In the genomic region with DNA sequence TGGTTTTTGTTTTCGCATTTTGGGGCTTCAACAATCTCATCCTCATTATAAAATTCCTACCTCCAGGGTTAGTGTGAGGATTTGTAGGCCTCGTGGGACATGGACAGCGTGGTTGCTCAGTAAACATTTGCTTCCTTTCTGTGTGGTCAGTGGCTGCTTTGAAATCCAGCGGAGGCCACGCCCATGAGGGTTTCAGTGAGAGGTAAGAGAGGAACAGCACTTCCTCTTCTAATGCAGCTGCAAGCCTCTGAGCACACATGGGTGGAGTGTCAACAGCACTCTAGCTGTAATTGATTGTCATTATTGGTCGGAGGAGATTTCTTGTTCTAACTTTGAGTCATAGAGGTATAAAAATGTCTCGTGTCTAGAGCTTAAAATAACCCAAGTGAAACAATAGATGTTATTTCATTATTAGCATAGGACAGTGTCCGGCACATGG, we compare ENCODE assay signal across 8 cellular contexts. TPM values are rescaled to one million over a fixed set of nuclear protein-coding genes. Genes with fewer than 3 reads are reported as not detected.
DNase-seq lines count a peak whose midpoint lies in the region; ATAC-seq and TF ChIP-seq lines count a peak whose summit lies in the region.

No MANE protein-coding gene starts in this region.

- intact Hi-C loops in activated B cell treated with CpG ODN at 0.5 μM for 24 hours (cut with micrococcal nuclease), result loop anchor here (1.0 kb wide), 3 partner anchors 69 to 1234 kb away; a partner anchor contains a TSS

- no peaks in the 10 kb centered on the region for H3K9me3 Mint-ChIP-seq in activated B cell treated with CpG ODN at 0.5 μM for 24 hours
- H3K9me3 Mint-ChIP-seq in immature natural killer cell, result no peaks in the 10 kb centered on the region

- H3K4me3 Mint-ChIP-seq in activated B cell treated with CpG ODN at 0.5 μM for 24 hours (peak overlapping the region; percentile 35), immature natural killer cell (peak overlapping the region; percentile 41 to 66 (median 63))

- H3K27ac Mint-ChIP-seq in activated B cell treated with CpG ODN at 0.5 μM for 24 hours (peak overlapping the region; percentile 79), immature natural killer cell (peak overlapping the region; percentile 36 to 77 (median 56))

- no peaks in the 10 kb centered on the region for H3K27me3 Mint-ChIP-seq in activated B cell treated with CpG ODN at 0.5 μM for 24 hours
- H3K27me3 Mint-ChIP-seq in immature natural killer cell (ENCODE audit: low read depth in 3 of 3), result peaks cover 0 to 2% (median 0%) of the 10 kb centered on the region in 3 donors

- H3K4me1 Mint-ChIP-seq in activated B cell treated with CpG ODN at 0.5 μM for 24 hours (peaks cover 57% of the 10 kb centered on the region), immature natural killer cell (peaks cover 44 to 56% of the 10 kb centered on the region in 2 donors)

- CTCF ChIA-PET in activated B cell treated with CpG ODN at 0.5 μM for 24 hours (lab: Charles Lee), result interaction anchor here (0.7 to 1.5 kb wide), 5 partner anchors 10 to 174 kb away, joined by 3 to 5 read pairs (median 3); no protein-coding TSS in a partner anchor

- no peak for TF ChIP-seq CTCF in activated B cell treated with CpG ODN at 0.5 μM for 24 hours (IDR thresholded peaks at IDR 0.05)

- DNase-seq in AG20443 (ENCODE audit: low spot score) (peak; percentile 47), NCI-H1417 treated with DMSO at 0.1 percent for 48 hours (lab: John Stamatoyannopoulos, UW) (peak; percentile 71), activated B cell treated with CpG ODN at 0.5 μM for 24 hours (peak; percentile 58), immature natural killer cell (peak; percentile 47 to 53 (median 53)), ureter (ENCODE audit: low spot score) (peak; percentile 79), NCI-H524 treated with DMSO at 0.1 percent for 48 hours (lab: John Stamatoyannopoulos, UW) (no peak)

- H3K36me3 Mint-ChIP-seq in activated B cell treated with CpG ODN at 0.5 μM for 24 hours (ENCODE audit: low read depth) (no peaks in the 10 kb centered on the region), immature natural killer cell (no peaks in the 10 kb centered on the region)

- ATAC-seq in GM18858 (IDR thresholded peaks at IDR 0.05; ENCODE audit: unreplicated experiment) (peak; percentile 99), HG02938 (IDR thresholded peaks at IDR 0.05; ENCODE audit: unreplicated experiment) (peak; percentile 98), activated B cell treated with CpG ODN at 0.5 μM for 24 hours (ENCODE audit: low read depth) (peak; percentile 98)

- POLR2A ChIA-PET in activated B cell treated with CpG ODN at 0.5 μM for 24 hours (lab: Charles Lee), result interaction anchor here (0.7 kb wide), 1 partner anchor 36 kb away, joined by 7 read pairs; no protein-coding TSS in a partner anchor

RNA-seq across cellular contexts. Expression of a gene that starts 6.0 kb away (rescaled TPM):
- total RNA-seq in activated B cell treated with CpG ODN at 0.5 μM for 24 hours (3.1 and 4.9 TPM in 2 replicates), ureter (32.6 TPM)
- 1 to 10 TPM in 1 of 3 donors, under 1 TPM in 2; 0.27 to 1.2 (median 0.74) TPM for polyA plus RNA-seq in immature natural killer cell
